ENCODE assay signal across 9 cellular contexts in the genomic region with DNA sequence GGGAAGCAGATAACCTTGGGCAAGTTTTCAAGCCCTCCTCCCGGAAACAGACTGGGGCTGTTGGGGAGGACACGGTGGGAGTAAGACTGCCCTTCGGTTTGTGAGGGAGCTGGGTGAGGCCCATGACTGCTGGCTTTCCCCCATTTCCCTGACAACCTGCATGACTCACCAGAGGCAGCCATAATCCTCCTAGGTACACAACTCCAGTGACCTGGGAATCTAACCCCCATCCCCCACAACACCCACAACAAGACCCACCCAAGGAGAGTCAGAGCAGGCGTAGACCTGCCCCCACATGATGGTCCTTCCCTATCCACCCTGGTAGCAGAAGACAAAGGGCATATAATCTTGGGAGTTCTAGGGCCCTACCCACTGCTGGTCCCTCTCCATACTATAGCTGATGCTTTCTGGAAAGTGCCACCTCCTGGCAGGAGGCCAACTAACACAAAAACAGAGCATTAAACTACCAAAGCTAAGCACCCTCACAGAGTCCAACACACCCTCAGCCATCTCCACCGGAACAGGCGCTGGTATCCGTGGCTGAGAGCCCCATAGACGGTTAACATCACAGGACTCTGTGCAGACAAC. TPM values are rescaled to one million over a fixed set of nuclear protein-coding genes. Genes with fewer than 3 reads are reported as not detected.
A peak's percentile ranks its signal among the peaks of the same experiment; 100 is the strongest.
DNase-seq lines count a peak whose midpoint lies in the region; ATAC-seq and TF ChIP-seq lines count a peak whose summit lies in the region.
"Had no signal": no experiment of that assay in that cellular context is flagged by ENCODE, and none has a peak within 500 bp of the region (broad histone marks: within the 10 kb centered on the region; RNA-seq: fewer than 3 reads in every experiment).

No MANE protein-coding gene starts in this region.

- H3K9me3 ChIP-seq in smooth muscle cell (replicated peaks; ENCODE audit: low read depth) = no peaks in the 10 kb centered on the region

- peaks cover 83% of the 10 kb centered on the region for H3K79me2 ChIP-seq in smooth muscle cell (ENCODE audit: low read depth)

- H3K27me3 ChIP-seq in foreskin keratinocyte (no peaks in the 10 kb centered on the region), smooth muscle cell (ENCODE audit: low read depth) (no peaks in the 10 kb centered on the region)

- H3K4me2 ChIP-seq in smooth muscle cell = no peak overlapping the region

- peak; percentile 9 for ATAC-seq in activated CD4-positive, alpha-beta T cell treated with anti-CD3 and anti-CD28 coated beads for 36 hours
- peak; percentile 71 for ATAC-seq in foreskin keratinocyte
- ATAC-seq in GM18517 (IDR thresholded peaks at IDR 0.05; ENCODE audit: unreplicated experiment) = no peak
- no peak for ATAC-seq in HG03097 (IDR thresholded peaks at IDR 0.05; ENCODE audit: low FRiP score, unreplicated experiment)

- no peaks in the 10 kb centered on the region for H3K27me3 Mint-ChIP-seq in activated CD4-positive, alpha-beta T cell treated with anti-CD3 and anti-CD28 coated beads for 36 hours

- no peak for TF ChIP-seq CTCF in RWPE1 (conservative IDR thresholded peaks at IDR 0.05; ENCODE audit: low read depth)
- no peak for TF ChIP-seq CTCF in foreskin keratinocyte (conservative IDR thresholded peaks at IDR 0.05)
- TF ChIP-seq CTCF in smooth muscle cell (IDR thresholded peaks at IDR 0.05; ENCODE audit: borderline replicate concordance, insufficient read depth, poor library complexity, severe bottlenecking) = no peak

- no peak for DNase-seq in activated CD4-positive, alpha-beta T cell treated with anti-CD3 and anti-CD28 coated beads for 36 hours
- DNase-seq in activated CD4-positive, alpha-beta T cell treated with anti-CD3 and anti-CD28 coated beads for 4 hours = no peak
- DNase-seq in RWPE1 (ENCODE audit: low spot score) (peak; percentile 20), foreskin keratinocyte (peak in 1 of 2 donors; percentile 68), smooth muscle cell (lab: John Stamatoyannopoulos, UW; ENCODE audit: unreplicated experiment) (no peak), NCI-H2107 treated with DMSO at 0.1 percent for 48 hours (lab: John Stamatoyannopoulos, UW; ENCODE audit: unreplicated experiment) (no peak)

- peaks cover 32% of the 10 kb centered on the region for H3K9me3 Mint-ChIP-seq in activated CD4-positive, alpha-beta T cell treated with anti-CD3 and anti-CD28 coated beads for 36 hours (ENCODE audit: low read depth)

- H2AFZ ChIP-seq in smooth muscle cell (ENCODE audit: low read depth) = no peak overlapping the region

- peaks cover 97% of the 10 kb centered on the region for H4K20me1 ChIP-seq in smooth muscle cell (ENCODE audit: low read depth)

- peak overlapping the region; percentile 77 for H3K27ac Mint-ChIP-seq in activated CD4-positive, alpha-beta T cell treated with anti-CD3 and anti-CD28 coated beads for 36 hours

- H3K27ac ChIP-seq in RWPE1 (peak overlapping the region; percentile 87), foreskin keratinocyte (peak overlapping the region; percentile 79), smooth muscle cell (ENCODE audit: low read depth) (peak overlapping the region; percentile 37)

- 84% methylated on average over 8 of the region's 8 CpGs for WGBS in smooth muscle cell (ENCODE audit: low lambda C conversion rate)

- peaks cover 28% of the 10 kb centered on the region for H3K4me1 ChIP-seq in foreskin keratinocyte
- peaks cover 7% of the 10 kb centered on the region for H3K4me1 ChIP-seq in smooth muscle cell (ENCODE audit: low read depth)

- peaks cover 74% of the 10 kb centered on the region for H3K4me1 Mint-ChIP-seq in activated CD4-positive, alpha-beta T cell treated with anti-CD3 and anti-CD28 coated beads for 36 hours

- CTCF ChIA-PET in activated CD4-positive, alpha-beta T cell treated with anti-CD3 and anti-CD28 coated beads for 36 hours (lab: Charles Lee) = interaction anchor here (0.5 to 2.5 kb wide), 5 partner anchors 9 to 70 kb away, joined by 3 to 10 read pairs (median 5); a partner anchor contains a TSS
- CTCF ChIA-PET in RWPE1 (lab: Yijun Ruan, JAX) = interaction anchor here (1.0 kb wide), 1 partner anchor 70 kb away, joined by 3 read pairs; no protein-coding TSS in a partner anchor

- no peak overlapping the region for H3K4me3 Mint-ChIP-seq in activated CD4-positive, alpha-beta T cell treated with anti-CD3 and anti-CD28 coated beads for 36 hours

- H3K9ac ChIP-seq in smooth muscle cell (ENCODE audit: low read depth) = no peak overlapping the region

- H3K36me3 Mint-ChIP-seq in activated CD4-positive, alpha-beta T cell treated with anti-CD3 and anti-CD28 coated beads for 36 hours (ENCODE audit: low read depth) = peaks cover 76% of the 10 kb centered on the region

- intact Hi-C loops in activated CD4-positive, alpha-beta T cell treated with anti-CD3 and anti-CD28 coated beads for 36 hours (cut with DNase I, micrococcal nuclease) = no loop called here

- no peaks in the 10 kb centered on the region for H3F3A ChIP-seq in smooth muscle cell (ENCODE audit: low read depth)

- POLR2A ChIA-PET in activated CD4-positive, alpha-beta T cell treated with anti-CD3 and anti-CD28 coated beads for 36 hours (lab: Charles Lee) = no interaction called here
- POLR2A ChIA-PET in RWPE1 (lab: Yijun Ruan, JAX; ENCODE audit: low non-redundant PET) = interaction anchor here (0.5 kb wide), 1 partner anchor 128 kb away, joined by 5 read pairs; no protein-coding TSS in a partner anchor

- peaks cover 4% of the 10 kb centered on the region for H3K36me3 ChIP-seq in smooth muscle cell (ENCODE audit: low read depth)

- H3K4me3 ChIP-seq in smooth muscle cell = no peak overlapping the region

RNA-seq across cellular contexts. Expression of a gene that starts 14.8 kb away (rescaled TPM):
- total RNA-seq in activated CD4-positive, alpha-beta T cell treated with anti-CD3 and anti-CD28 coated beads for 36 hours = 100 to 1,000 TPM; 259 to 390 TPM
- total RNA-seq in foreskin keratinocyte = 157 and 163 TPM in 2 replicates
- polyA plus RNA-seq in foreskin keratinocyte = 96.2 and 107 TPM in 2 replicates
- total RNA-seq in smooth muscle cell = 117 and 151 TPM in 2 replicates
- polyA plus RNA-seq in smooth muscle cell = 118 and 127 TPM in 2 replicates

RNA-seq across cellular contexts. Expression of a gene that starts 14.9 kb away (rescaled TPM):
- 10 to 100 TPM; 22.3 to 27.1 TPM for total RNA-seq in activated CD4-positive, alpha-beta T cell treated with anti-CD3 and anti-CD28 coated beads for 36 hours
- total RNA-seq in foreskin keratinocyte = 23.6 and 25.3 TPM in 2 replicates
- 32.3 and 38.1 TPM in 2 replicates for polyA plus RNA-seq in foreskin keratinocyte
- total RNA-seq in smooth muscle cell = 2.9 and 14.7 TPM in 2 replicates
- polyA plus RNA-seq in smooth muscle cell = 38.0 and 38.2 TPM in 2 replicates

RNA-seq across cellular contexts. Expression of a gene that starts 40.0 kb away (rescaled TPM):
- under 1 TPM; 0.75 to 0.93 TPM for total RNA-seq in activated CD4-positive, alpha-beta T cell treated with anti-CD3 and anti-CD28 coated beads for 36 hours
- total RNA-seq in foreskin keratinocyte (3.0 and 3.6 TPM in 2 replicates), smooth muscle cell (2.4 and 5.1 TPM in 2 replicates)
- polyA plus RNA-seq in foreskin keratinocyte (1.8 and 1.9 TPM in 2 replicates), smooth muscle cell (1.7 and 4.0 TPM in 2 replicates)

RNA-seq across cellular contexts. Expression of a gene that starts 44.4 kb away (rescaled TPM):
- total RNA-seq in activated CD4-positive, alpha-beta T cell treated with anti-CD3 and anti-CD28 coated beads for 36 hours = 1 to 10 TPM; 3.0 to 3.1 TPM
- total RNA-seq in foreskin keratinocyte (315 and 774 TPM in 2 replicates), smooth muscle cell (0.13 and 0.40 TPM in 2 replicates)
- polyA plus RNA-seq in foreskin keratinocyte (486 and 1,280 TPM in 2 replicates), smooth muscle cell (3.1 TPM in 2 replicates)
- total RNA-seq: epithelial cell of proximal tubule had no signal

Comparison
In these comparisons a context has a peak if more than half of its experiments do, and no peak if none do; other contexts are left out.
1. ATAC-seq: peak in activated CD4-positive, alpha-beta T cell treated with anti-CD3 and anti-CD28 coated beads for 36 hours (single experiment) and foreskin keratinocyte (single experiment); none in GM18517 (single experiment) and HG03097 (single experiment).
2. H3K27ac ChIP-seq: peak in every context shown above with its lines; median percentile 87 in RWPE1; 79 in foreskin keratinocyte; 37 in smooth muscle cell.